Comparison of ENCODE assay signal across 1 cellular context in genomic region chr14:99563749-99564129, GRCh38.
TF ChIP-seq lines count a peak whose summit lies in the region.

No MANE protein-coding gene starts in this region.

TF ChIP-seq in A549, 52 proteins besides CTCF, POLR2A, EP300 and RAD21:
- no peak for TF ChIP-seq KDM5A (IDR thresholded peaks at IDR 0.05)
- no peak for TF ChIP-seq SREBF2 (IDR thresholded peaks at IDR 0.05)
- no peak for TF ChIP-seq RCOR1 (IDR thresholded peaks at IDR 0.05; ENCODE audit: low read depth, low read length)
- TF ChIP-seq POLR2AphosphoS2 (conservative IDR thresholded peaks at IDR 0.05; ENCODE audit: low read length) = no peak
- no peak for TF ChIP-seq TP53 (CRISPR knock-in tag; IDR thresholded peaks at IDR 0.05)
- no peak for TF ChIP-seq ZFP36 (IDR thresholded peaks at IDR 0.05; ENCODE audit: borderline replicate concordance, partially characterized antibody)
- no peak for TF ChIP-seq HOXA7 (CRISPR knock-in tag; IDR thresholded peaks at IDR 0.05)
- TF ChIP-seq ZC3H11A (IDR thresholded peaks at IDR 0.05) = no peak
- no peak for TF ChIP-seq FOXS1 (CRISPR knock-in tag; IDR thresholded peaks at IDR 0.05)
- TF ChIP-seq JUNB (IDR thresholded peaks at IDR 0.05) = no peak
- TF ChIP-seq RNF2 (IDR thresholded peaks at IDR 0.05; ENCODE audit: borderline replicate concordance, low read depth) = no peak
- no peak for TF ChIP-seq SMC3 (IDR thresholded peaks at IDR 0.05)
- no peak for TF ChIP-seq BCL3 (IDR thresholded peaks at IDR 0.05)
- no peak for TF ChIP-seq HOXB5 (CRISPR knock-in tag; IDR thresholded peaks at IDR 0.05)
- no peak for TF ChIP-seq KDM1A (IDR thresholded peaks at IDR 0.05; ENCODE audit: low read depth)
TF ChIP-seq in A549: peak in this region for 0.
